Comparison of ENCODE assay signal across 13 cellular contexts in the genomic region with DNA sequence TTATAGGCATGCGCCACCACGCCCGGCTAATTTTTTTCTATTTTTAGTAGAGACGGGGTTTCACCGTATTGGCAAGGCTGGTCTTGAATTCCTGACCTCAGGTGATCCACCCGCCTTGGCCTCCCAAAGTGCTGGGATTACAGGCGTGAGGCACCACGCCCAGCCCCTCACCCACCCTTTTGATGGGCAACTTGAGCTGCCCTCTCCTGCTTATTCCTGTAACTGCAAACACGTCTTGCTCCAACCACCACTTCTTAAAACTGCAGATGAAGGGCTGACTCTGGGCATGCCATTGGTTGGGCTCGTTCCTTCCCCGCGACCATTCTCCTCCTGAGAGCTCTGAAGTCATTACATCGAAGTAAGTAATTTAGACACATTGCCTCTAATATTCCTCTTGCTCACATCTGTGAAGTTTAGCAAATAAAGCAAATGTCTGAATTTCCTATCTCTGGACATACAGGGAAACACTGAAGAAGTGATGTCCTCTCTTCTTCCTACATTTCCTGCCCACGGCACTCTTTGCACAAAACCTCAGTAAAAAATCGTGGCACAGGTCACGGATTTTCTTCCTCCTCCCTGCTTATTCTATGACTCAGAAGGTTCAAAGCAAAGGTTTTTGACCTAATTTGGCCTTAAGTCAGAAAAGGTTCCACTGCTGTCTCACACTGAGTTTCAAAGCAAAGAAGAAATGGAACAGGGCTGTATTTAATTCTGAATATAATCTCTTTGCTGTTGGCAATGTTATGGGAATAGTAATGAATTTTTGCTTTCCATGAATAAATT.
A peak's percentile ranks its signal among the peaks of the same experiment; 100 is the strongest.
DNase-seq lines count a peak whose midpoint lies in the region; ATAC-seq, FAIRE-seq and TF ChIP-seq lines count a peak whose summit lies in the region.
"Had no signal": no experiment of that assay in that cellular context is flagged by ENCODE, and none has a peak within 500 bp of the region (broad histone marks: within the 10 kb centered on the region; RNA-seq: fewer than 3 reads in every experiment).

No MANE protein-coding gene starts in this region.

- H4K8ac ChIP-seq in H1 (ENCODE audit: extremely low read depth, insufficient read depth, low read length): no peak overlapping the region

- H3K4ac ChIP-seq in H1 (replicated peaks; ENCODE audit: insufficient read length, low read depth, low read length): no peak overlapping the region

- no peak overlapping the region for H4K91ac ChIP-seq in H1 (replicated peaks; ENCODE audit: insufficient read length, low read length)

- no peak overlapping the region for H2BK20ac ChIP-seq in H1 (ENCODE audit: low read length)

- H3K56ac ChIP-seq in H1 (replicated peaks; ENCODE audit: insufficient read length, low read depth, low read length): no peak overlapping the region

- H3K18ac ChIP-seq in H1 (ENCODE audit: extremely low read depth, low read length): no peak overlapping the region

- H2AFZ ChIP-seq in GM23338: no peak overlapping the region
- no peak overlapping the region for H2AFZ ChIP-seq in H1 (ENCODE audit: low read length)

- peaks cover under 1% of the 10 kb centered on the region for H3K27me3 Mint-ChIP-seq in GM23338 (ENCODE audit: insufficient read depth, low read depth, poor library complexity)
- H3K27me3 Mint-ChIP-seq in osteocyte (ENCODE audit: unreplicated experiment): no peaks in the 10 kb centered on the region
- H3K27me3 Mint-ChIP-seq: activated CD4-positive, alpha-beta memory T cell treated with anti-CD3 and anti-CD28 coated beads for 36 hours; activated naive CD4-positive, alpha-beta T cell treated with anti-CD3 and anti-CD28 coated beads, Interleukin-2, amount 50 U/mL, for 24 hours had no signal

- no peak overlapping the region for H2AK5ac ChIP-seq in H1 (ENCODE audit: low read depth, low read length)

- H2BK12ac ChIP-seq in H1 (ENCODE audit: low read depth, low read length): no peak overlapping the region

- H3F3A ChIP-seq in GM23338 (replicated peaks; ENCODE audit: low read depth): no peaks in the 10 kb centered on the region

- H3K27ac ChIP-seq in GM23338 (ENCODE audit: low read depth): no peak overlapping the region
- H3K27ac ChIP-seq in H1 (ENCODE audit: low read depth, low read length): no peak overlapping the region
- no peak overlapping the region for H3K27ac ChIP-seq in substantia nigra (ENCODE audit: low read depth, low read length, poor library complexity, severe bottlenecking)
- H3K27ac ChIP-seq: dorsolateral prefrontal cortex, heart left ventricle had no signal

- no peaks in the 10 kb centered on the region for H3K9me2 ChIP-seq in GM23338 (ENCODE audit: insufficient read depth)

- DNase-seq in GM23338 (ENCODE audit: low spot score): peak; percentile 34
- DNase-seq in RCC 7860 (ENCODE audit: low spot score): peak; percentile 38
- no peak for DNase-seq in H1 (ENCODE audit: low read depth in 1 of 2, low spot score in 2 of 2)
- no peak for DNase-seq in osteocyte (ENCODE audit: extremely low spot score, unreplicated experiment)
- DNase-seq in substantia nigra (lab: John Stamatoyannopoulos, UW): no peak
- DNase-seq in mucosa of gallbladder (ENCODE audit: low spot score): no peak
- DNase-seq in retina: no peak
- DNase-seq: activated CD4-positive, alpha-beta memory T cell treated with anti-CD3 and anti-CD28 coated beads for 36 hours; dorsolateral prefrontal cortex; heart left ventricle; NCI-H1092; NCI-H345 had no signal

- no peaks in the 10 kb centered on the region for H3K27me3 ChIP-seq in GM23338 (ENCODE audit: insufficient read depth)
- H3K27me3 ChIP-seq in H1 (replicated peaks in 1 of 4; ENCODE audit: control insufficient read depth in 3 of 4, extremely low read depth in 1 of 4, insufficient read depth in 3 of 4, low read length in 3 of 4): no peaks in the 10 kb centered on the region
- H3K27me3 ChIP-seq: dorsolateral prefrontal cortex, heart left ventricle had no signal

- WGBS in H1 (ENCODE audit: extremely low coverage in 1 of 2, insufficient coverage in 1 of 2, insufficient read length in 1 of 2, insufficient replicate concordance in 2 of 2, low coverage in 1 of 2, low lambda C conversion rate in 2 of 2, missing lambda C conversion rate in 1 of 2), 2 experiments: 89% methylated on average over 15 of the region's 16 CpGs; no CpG with 5 or more reads in 1 of the 2 experiments

- H3K27ac Mint-ChIP-seq in GM23338 (no peak overlapping the region), osteocyte (ENCODE audit: unreplicated experiment) (peak overlapping the region; percentile 57)
- H3K27ac Mint-ChIP-seq: activated CD4-positive, alpha-beta memory T cell treated with anti-CD3 and anti-CD28 coated beads for 36 hours; activated naive CD4-positive, alpha-beta T cell treated with anti-CD3 and anti-CD28 coated beads, Interleukin-2, amount 50 U/mL, for 24 hours had no signal

- H3K4me2 ChIP-seq in GM23338 (no peak overlapping the region), H1 (ENCODE audit: insufficient read depth in 1 of 2, low read depth in 2 of 2, low read length in 2 of 2) (no peak overlapping the region)

- ATAC-seq in GM23338: peak; percentile 88
- ATAC-seq: heart left ventricle had no signal

- H2BK5ac ChIP-seq in H1 (ENCODE audit: low read depth, low read length): no peak overlapping the region

- no peak overlapping the region for H3K4me3 Mint-ChIP-seq in GM23338
- H3K4me3 Mint-ChIP-seq in osteocyte (ENCODE audit: unreplicated experiment): no peak overlapping the region
- H3K4me3 Mint-ChIP-seq: activated CD4-positive, alpha-beta memory T cell treated with anti-CD3 and anti-CD28 coated beads for 36 hours; activated naive CD4-positive, alpha-beta T cell treated with anti-CD3 and anti-CD28 coated beads, Interleukin-2, amount 50 U/mL, for 24 hours had no signal

- TF ChIP-seq CTCF in GM23338 (conservative IDR thresholded peaks at IDR 0.05; ENCODE audit: low read depth in 2 of 2) (peak in 1 of 2 experiments; percentile 19; a peak in 2 of 4 replicates), H1 (IDR thresholded peaks at IDR 0.05; ENCODE audit: control extremely low read depth in 1 of 3, insufficient read depth in 1 of 3, low read depth in 1 of 3, low read length in 3 of 3) (peak in 2 of 3 experiments; percentile 4 to 11; a peak in 1 of 4 replicates), osteocyte (IDR thresholded peaks at IDR 0.05) (no peak)

- no peaks in the 10 kb centered on the region for H3K9me3 ChIP-seq in H1 (ENCODE audit: insufficient read depth in 2 of 2, low read depth in 1 of 2, low read length in 1 of 2)
- H3K9me3 ChIP-seq: heart left ventricle had no signal

- H3K4me1 ChIP-seq in GM23338 (ENCODE audit: insufficient read depth) (no peaks in the 10 kb centered on the region), H1 (replicated peaks in 1 of 4; ENCODE audit: control insufficient read depth in 3 of 4, insufficient read depth in 4 of 4, low read length in 3 of 4) (peaks cover 0 to 4% (median 1%) of the 10 kb centered on the region in 4 experiments; a peak in 2 of 7 replicates)

- no peaks in the 10 kb centered on the region for H3K9me3 Mint-ChIP-seq in GM23338
- no peaks in the 10 kb centered on the region for H3K9me3 Mint-ChIP-seq in osteocyte (ENCODE audit: unreplicated experiment)
- H3K9me3 Mint-ChIP-seq: activated CD4-positive, alpha-beta memory T cell treated with anti-CD3 and anti-CD28 coated beads for 36 hours; activated naive CD4-positive, alpha-beta T cell treated with anti-CD3 and anti-CD28 coated beads, Interleukin-2, amount 50 U/mL, for 24 hours had no signal

- H3K4me1 Mint-ChIP-seq in GM23338 (peaks cover 5% of the 10 kb centered on the region), osteocyte (ENCODE audit: unreplicated experiment) (peaks cover 65% of the 10 kb centered on the region)

- no peak overlapping the region for H3K14ac ChIP-seq in H1 (ENCODE audit: insufficient read length)

- H3K23me2 ChIP-seq in H1 (ENCODE audit: low read depth, low read length): no peaks in the 10 kb centered on the region

- POLR2A ChIA-PET in H1 (lab: Charles Lee; ENCODE audit: partially characterized antibody): interaction anchor here (1.0 kb wide), 1 partner anchor 19 kb away, joined by 3 read pairs; no protein-coding TSS in a partner anchor

- FAIRE-seq in RCC 7860 (lab: Jason Lieb, UNC) (peak; percentile 73), H1 (lab: Jason Lieb, UNC) (no peak)

- no peak overlapping the region for H3K4me3 ChIP-seq in GM23338
- no peak overlapping the region for H3K4me3 ChIP-seq in H1 (ENCODE audit: extremely low read depth in 1 of 4, insufficient read depth in 2 of 4, low read depth in 3 of 4, low read length in 4 of 4)
- H3K4me3 ChIP-seq: dorsolateral prefrontal cortex, heart left ventricle had no signal

- no peaks in the 10 kb centered on the region for H3K79me2 ChIP-seq in GM23338 (replicated peaks; ENCODE audit: insufficient read depth)
- no peaks in the 10 kb centered on the region for H3K79me2 ChIP-seq in H1 (ENCODE audit: control insufficient read depth in 1 of 2, insufficient read depth in 2 of 2, low read length in 2 of 2)

- H3K79me1 ChIP-seq in H1 (ENCODE audit: low read depth, low read length): no peaks in the 10 kb centered on the region

- no peak overlapping the region for H4K5ac ChIP-seq in H1 (ENCODE audit: insufficient read length, low read depth, low read length)

- H2BK15ac ChIP-seq in H1 (ENCODE audit: low read length): no peak overlapping the region

- TF ChIP-seq EP300 in H1 (IDR thresholded peaks at IDR 0.05; ENCODE audit: borderline replicate concordance in 1 of 2, low read depth in 2 of 2, low read length in 2 of 2): no peak

- no peak overlapping the region for H3K23ac ChIP-seq in H1 (ENCODE audit: insufficient read length)

- no peak overlapping the region for H3K9ac ChIP-seq in H1 (replicated peaks in 1 of 4; ENCODE audit: extremely low read depth in 1 of 4, low read depth in 3 of 4, low read length in 3 of 4)

- no peaks in the 10 kb centered on the region; the same call in 1 of the 2 replicates for H4K20me1 ChIP-seq in GM23338 (replicated peaks; ENCODE audit: insufficient read depth)
- no peaks in the 10 kb centered on the region for H4K20me1 ChIP-seq in H1 (replicated peaks in 1 of 2; ENCODE audit: control insufficient read depth in 1 of 2, insufficient read depth in 2 of 2, low read length in 2 of 2)

- no peaks in the 10 kb centered on the region for H3K36me3 Mint-ChIP-seq in GM23338 (ENCODE audit: low read depth)
- H3K36me3 Mint-ChIP-seq in osteocyte (ENCODE audit: unreplicated experiment): no peaks in the 10 kb centered on the region
- H3K36me3 Mint-ChIP-seq: activated CD4-positive, alpha-beta memory T cell treated with anti-CD3 and anti-CD28 coated beads for 36 hours; activated naive CD4-positive, alpha-beta T cell treated with anti-CD3 and anti-CD28 coated beads, Interleukin-2, amount 50 U/mL, for 24 hours had no signal

- no peak overlapping the region for H2BK120ac ChIP-seq in H1 (replicated peaks; ENCODE audit: low read depth, low read length)

- no peak for TF ChIP-seq POLR2A in H1 (IDR thresholded peaks at IDR 0.05; ENCODE audit: control extremely low read depth in 1 of 2, low read depth in 2 of 2, low read length in 2 of 2)

- H3K36me3 ChIP-seq in GM23338 (ENCODE audit: insufficient read depth): no peaks in the 10 kb centered on the region
- H3K36me3 ChIP-seq in H1 (ENCODE audit: control insufficient read depth in 2 of 4, insufficient read depth in 4 of 4, low read length in 3 of 4): no peaks in the 10 kb centered on the region
- H3K36me3 ChIP-seq: heart left ventricle had no signal

- peak in 1 of 2 experiments; percentile 12; a peak in 1 of 4 replicates for TF ChIP-seq RAD21 in H1 (IDR thresholded peaks at IDR 0.05 in 1 of 2, conservative IDR thresholded peaks at IDR 0.05 in 1 of 2; ENCODE audit: low read depth in 2 of 2, low read length in 2 of 2)

- CTCF ChIA-PET in H1 (lab: Charles Lee; ENCODE audit: partially characterized antibody): interaction anchor here (0.7 to 2.7 kb wide), 7 partner anchors 13 to 278 kb away, joined by 3 to 10 read pairs (median 3); no protein-coding TSS in a partner anchor

Comparison
In these comparisons a context has a peak if more than half of its experiments do, and no peak if none do; other contexts are left out.
1. DNase-seq: peak in GM23338 (single experiment) and RCC 7860 (single experiment); none in H1 (0 of 2), osteocyte (single experiment), substantia nigra (0 of 49), mucosa of gallbladder (single experiment) and retina (single experiment).